ENCODE assay signal across 1 cellular context in the genomic region with DNA sequence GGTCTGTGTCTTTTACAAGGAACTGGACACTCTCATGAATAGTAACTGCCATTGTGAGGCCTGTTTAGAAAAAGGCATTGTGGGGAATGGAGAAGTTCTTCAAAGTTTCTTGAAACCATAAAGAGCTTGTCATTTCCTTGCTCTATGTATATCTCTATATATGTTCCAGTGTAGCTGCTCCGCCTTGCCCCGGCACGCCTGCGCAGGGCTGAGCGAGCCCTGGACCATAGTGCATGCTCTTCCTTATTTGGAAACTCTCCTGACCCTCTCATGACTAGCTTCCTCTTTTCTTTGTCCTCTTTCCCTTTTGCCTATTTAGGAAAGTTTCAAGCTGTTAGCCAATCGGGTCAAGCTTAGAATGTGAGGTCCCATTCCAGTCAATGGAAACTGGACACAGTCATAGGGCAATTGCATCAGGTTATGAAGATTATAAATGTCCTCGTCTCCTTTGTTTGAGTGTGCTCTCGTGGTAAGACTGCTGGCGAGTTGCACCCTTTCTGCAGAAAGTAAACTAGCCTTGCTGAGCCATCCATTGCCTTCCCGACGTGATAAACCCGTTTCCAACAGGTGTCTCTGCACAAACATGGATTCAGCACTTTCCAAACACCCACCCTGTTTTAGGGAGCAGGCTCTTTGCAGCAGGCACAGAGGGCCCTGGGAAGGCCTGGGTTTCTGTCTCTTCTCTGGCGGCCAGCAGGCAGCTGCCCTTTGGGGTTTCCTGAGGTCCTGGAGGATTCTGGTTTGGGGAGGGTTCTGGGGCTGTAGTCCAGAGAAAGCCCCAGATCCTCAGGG.
TF ChIP-seq lines count a peak whose summit lies in the region.

No MANE protein-coding gene starts in this region.

TF ChIP-seq in endothelial cell of umbilical vein, 7 proteins besides CTCF, POLR2A, EP300 and RAD21:
- TF ChIP-seq, protein P1, sequence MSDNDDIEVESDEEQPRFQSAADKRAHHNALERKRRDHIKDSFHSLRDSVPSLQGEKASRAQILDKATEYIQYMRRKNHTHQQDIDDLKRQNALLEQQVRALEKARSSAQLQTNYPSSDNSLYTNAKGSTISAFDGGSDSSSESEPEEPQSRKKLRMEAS (IDR thresholded peaks at IDR 0.05; ENCODE audit: insufficient read depth, insufficient read length), result no peak
- TF ChIP-seq MYC (IDR thresholded peaks at IDR 0.05; ENCODE audit: low read depth, low read length) (no peak), EZH2 (IDR thresholded peaks at IDR 0.05; ENCODE audit: borderline replicate concordance, low read depth, low read length, severe bottlenecking) (no peak), JUN (IDR thresholded peaks at IDR 0.05; ENCODE audit: borderline replicate concordance, insufficient read depth, insufficient read length, low read depth) (no peak), GATA2 (IDR thresholded peaks at IDR 0.05; ENCODE audit: insufficient read depth, insufficient read length, low read depth, low read length) (no peak), FOS (IDR thresholded peaks at IDR 0.05; ENCODE audit: borderline replicate concordance, insufficient read depth, low read length) (no peak), POLR2AphosphoS5 (IDR thresholded peaks at IDR 0.05; ENCODE audit: insufficient read depth, low read depth, low read length) (no peak)
